ENCODE assay signal across 27 cellular contexts in the genomic region with DNA sequence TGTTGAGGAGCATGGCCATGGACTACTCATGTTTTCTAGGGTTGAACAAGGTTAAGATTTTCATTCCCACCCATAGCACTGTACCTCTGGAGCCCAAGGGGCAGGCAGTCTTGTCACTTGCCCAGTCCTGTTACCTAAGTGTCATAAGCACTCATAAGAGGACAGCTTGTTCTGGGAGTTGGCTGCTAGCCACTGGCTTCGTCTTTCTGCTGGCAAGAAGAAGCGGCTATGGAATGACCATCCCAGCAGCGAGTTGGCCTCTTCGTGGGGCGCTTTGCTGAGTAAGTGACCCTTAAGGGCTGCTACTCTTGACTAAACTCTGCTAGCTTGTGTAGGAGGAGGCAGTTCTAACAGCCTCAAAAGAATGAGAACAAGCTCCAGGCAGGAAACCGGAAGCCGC. TPM values are rescaled to one million over a fixed set of nuclear protein-coding genes. Genes with fewer than 3 reads are reported as not detected.
DNase-seq lines count a peak whose midpoint lies in the region; ATAC-seq, FAIRE-seq and TF ChIP-seq lines count a peak whose summit lies in the region.
"Had no signal": no experiment of that assay in that cellular context is flagged by ENCODE, and none has a peak within 500 bp of the region (broad histone marks: within the 10 kb centered on the region; RNA-seq: fewer than 3 reads in every experiment).

No MANE protein-coding gene starts in this region.

- no peak for DNase-seq in HepG2 (ENCODE audit: low spot score)
- no peak for DNase-seq in right lobe of liver
- DNase-seq in heart right ventricle, result peak; percentile 59 to 65
- no peak for DNase-seq in trophoblast cell
- DNase-seq in NCI-H510A (lab: John Stamatoyannopoulos, UW), result no peak
- no peak for DNase-seq in RWPE1 (ENCODE audit: low spot score)
- DNase-seq in CD8-positive, alpha-beta memory T cell, result no peak
- DNase-seq: activated CD4-positive, alpha-beta memory T cell treated with anti-CD3 and anti-CD28 coated beads, Interleukin-2, amount 10 ng/mL, durations not matched to agents 7 days and 5 days; BE2C; COR-L47; DND-41; immature natural killer cell; Karpas-422; left lung; mucosa of descending colon; NCI-H187; NCI-H526 had no signal

- H3K36me3 Mint-ChIP-seq in CD8-positive, alpha-beta memory T cell, result peaks cover 4 to 87% (median 25%) of the 10 kb centered on the region in 3 donors

- H3K27ac ChIP-seq in HepG2 (ENCODE audit: extremely low read length, insufficient read depth, low read length) (no peak overlapping the region), right lobe of liver (no peak overlapping the region), heart right ventricle (peak overlapping the region in 9 of 10 donors; percentile 17 to 81 (median 55)), trophoblast cell (ENCODE audit: low read depth, low read length) (no peak overlapping the region), RWPE1 (no peak overlapping the region)
- H3K27ac ChIP-seq in CD8-positive, alpha-beta memory T cell (ENCODE audit: low read depth, low read length), result no peak overlapping the region
- H3K27ac ChIP-seq: A549, cardiac muscle cell, hepatocyte, left lung, parathyroid adenoma had no signal

- no peaks in the 10 kb centered on the region for H3K27me3 Mint-ChIP-seq in CD8-positive, alpha-beta memory T cell
- H3K27me3 Mint-ChIP-seq: activated CD4-positive, alpha-beta memory T cell treated with anti-CD3 and anti-CD28 coated beads, Interleukin-2, amount 10 ng/mL, durations not matched to agents 7 days and 5 days had no signal

- WGBS in HepG2 (ENCODE audit: low lambda C conversion rate), result 100% methylated on average over 7 of the region's 7 CpGs
- WGBS in right lobe of liver (ENCODE audit: insufficient coverage, low coverage, low lambda C conversion rate, missing lambda C conversion rate), result 84% methylated on average over 7 of the region's 7 CpGs
- 54 to 58% methylated on average over 7 of the region's 7 CpGs for WGBS in heart right ventricle, 2 donors
- no CpG with 5 or more reads among the region's 7 CpGs for WGBS in trophoblast cell (ENCODE audit: extremely low coverage, insufficient coverage, insufficient read length)

- peaks cover 9 to 16% (median 10%) of the 10 kb centered on the region in 3 donors for H3K4me1 Mint-ChIP-seq in CD8-positive, alpha-beta memory T cell

- H3K4me2 ChIP-seq in HepG2 (ENCODE audit: low read depth, low read length) (no peak overlapping the region), trophoblast cell (ENCODE audit: low read length) (no peak overlapping the region)
- H3K4me2 ChIP-seq: A549, hepatocyte had no signal

- CTCF ChIA-PET in HepG2 (lab: Yijun Ruan, JAX; ENCODE audit: low intra/inter-chr PET ratio, low total read pairs) (no interaction called here), RWPE1 (lab: Yijun Ruan, JAX) (no interaction called here)
- CTCF ChIA-PET in CD8-positive, alpha-beta memory T cell (lab: Charles Lee), result no interaction called here

- H3K4me3 ChIP-seq in HepG2 (replicated peaks in 1 of 3; ENCODE audit: insufficient read depth in 1 of 3, low read depth in 2 of 3, low read length in 3 of 3) (no peak overlapping the region), right lobe of liver (no peak overlapping the region), heart right ventricle (no peak overlapping the region), trophoblast cell (ENCODE audit: low read depth, low read length) (no peak overlapping the region)
- H3K4me3 ChIP-seq in CD8-positive, alpha-beta memory T cell (ENCODE audit: low read length), result no peak overlapping the region
- H3K4me3 ChIP-seq: A549, cardiac muscle cell, GM12878, hepatocyte, left lung, mucosa of descending colon had no signal

- no peak; a peak in 1 of 4 replicates for TF ChIP-seq POLR2A in HepG2 (IDR thresholded peaks at IDR 0.05; ENCODE audit: insufficient read depth in 1 of 2, low read depth in 2 of 2, low read length in 2 of 2)
- TF ChIP-seq POLR2A in right lobe of liver (IDR thresholded peaks at IDR 0.05), result no peak

- H3K9me3 ChIP-seq in HepG2 (ENCODE audit: low read length) (no peaks in the 10 kb centered on the region), right lobe of liver (no peaks in the 10 kb centered on the region), heart right ventricle (no peaks in the 10 kb centered on the region), trophoblast cell (ENCODE audit: insufficient read depth, low read depth, low read length) (no peaks in the 10 kb centered on the region)
- H3K9me3 ChIP-seq in CD8-positive, alpha-beta memory T cell (ENCODE audit: low read length), result no peaks in the 10 kb centered on the region
- H3K9me3 ChIP-seq: A549, BE2C, left lung, mucosa of descending colon had no signal

- H3K14ac ChIP-seq in trophoblast cell (ENCODE audit: low read length), result no peak overlapping the region

- TF ChIP-seq EP300 in HepG2 (IDR thresholded peaks at IDR 0.05; ENCODE audit: low read depth in 2 of 2, low read length in 2 of 2) (no peak), HepG2 (CRISPR knock-in tag; IDR thresholded peaks at IDR 0.05; ENCODE audit: borderline replicate concordance) (no peak)

- H3K4me3 Mint-ChIP-seq in CD8-positive, alpha-beta memory T cell, result no peak overlapping the region
- H3K4me3 Mint-ChIP-seq: activated CD4-positive, alpha-beta memory T cell treated with anti-CD3 and anti-CD28 coated beads, Interleukin-2, amount 10 ng/mL, durations not matched to agents 7 days and 5 days; immature natural killer cell had no signal

- H3K79me2 ChIP-seq in HepG2 (ENCODE audit: insufficient read depth, low read length) (peaks cover 20% of the 10 kb centered on the region), trophoblast cell (ENCODE audit: control insufficient read depth, insufficient read depth, low read length, poor library complexity) (no peaks in the 10 kb centered on the region)

- no peaks in the 10 kb centered on the region for H3K27me3 ChIP-seq in HepG2 (ENCODE audit: control insufficient read depth in 1 of 2, insufficient read depth in 2 of 2, low read length in 2 of 2)
- H3K27me3 ChIP-seq in right lobe of liver, result no peaks in the 10 kb centered on the region
- no peaks in the 10 kb centered on the region for H3K27me3 ChIP-seq in heart right ventricle
- H3K27me3 ChIP-seq in trophoblast cell (ENCODE audit: insufficient read depth, low read length), result no peaks in the 10 kb centered on the region
- no peaks in the 10 kb centered on the region for H3K27me3 ChIP-seq in CD8-positive, alpha-beta memory T cell (ENCODE audit: insufficient read depth, low read length, poor library complexity, severe bottlenecking)
- H3K27me3 ChIP-seq: BE2C, cardiac muscle cell, hepatocyte, left lung had no signal

- H2BK12ac ChIP-seq in trophoblast cell (ENCODE audit: low read length), result no peak overlapping the region

- no peak overlapping the region for H2BK5ac ChIP-seq in trophoblast cell (ENCODE audit: low read depth, low read length, poor library complexity)

- H4K8ac ChIP-seq in trophoblast cell (ENCODE audit: low read depth, low read length), result no peak overlapping the region

- peak overlapping the region in 2 of 8 donors; percentile 22 to 33 for H3K27ac Mint-ChIP-seq in CD8-positive, alpha-beta memory T cell
- H3K27ac Mint-ChIP-seq: activated CD4-positive, alpha-beta memory T cell treated with anti-CD3 and anti-CD28 coated beads, Interleukin-2, amount 10 ng/mL, durations not matched to agents 7 days and 5 days; immature natural killer cell had no signal

- no peak overlapping the region for H4K91ac ChIP-seq in trophoblast cell (ENCODE audit: low read depth, low read length)

- peaks cover 11% of the 10 kb centered on the region for H3K4me1 ChIP-seq in HepG2 (ENCODE audit: insufficient read depth, low read length)
- H3K4me1 ChIP-seq in right lobe of liver, result no peaks in the 10 kb centered on the region
- peaks cover 6 to 37% (median 18%) of the 10 kb centered on the region in 9 donors for H3K4me1 ChIP-seq in heart right ventricle
- H3K4me1 ChIP-seq in trophoblast cell (ENCODE audit: control insufficient read depth in 1 of 2, insufficient read depth in 2 of 2, low read length in 2 of 2), result no peaks in the 10 kb centered on the region
- H3K4me1 ChIP-seq in CD8-positive, alpha-beta memory T cell (ENCODE audit: insufficient read depth, low read length), result no peaks in the 10 kb centered on the region
- H3K4me1 ChIP-seq: A549, BE2C, parathyroid adenoma had no signal

- no peak overlapping the region for H2BK120ac ChIP-seq in trophoblast cell (ENCODE audit: insufficient read depth, low read length, poor library complexity)

- peak overlapping the region; percentile 31 for H4K12ac ChIP-seq in trophoblast cell (ENCODE audit: low read depth, low read length)

- no peak overlapping the region for H3K4ac ChIP-seq in trophoblast cell (ENCODE audit: low read depth, low read length)

- intact Hi-C loops in HepG2 (cut with micrococcal nuclease; ENCODE audit: unreplicated experiment) (no loop called here), right lobe of liver (cut with DNase I) (no loop called here), heart right ventricle (cut with DNase I) (loop anchor here in 1 of 10 donors (2.0 kb wide), 1 partner anchor 30 kb away; no protein-coding TSS in a partner anchor)

- H4K20me1 ChIP-seq in HepG2 (ENCODE audit: insufficient read depth, low read length), result peaks cover 11% of the 10 kb centered on the region; the same call in 1 of the 2 replicates

- TF ChIP-seq CTCF in HepG2 (CRISPR knock-in tag; IDR thresholded peaks at IDR 0.05), result no peak
- TF ChIP-seq CTCF in right lobe of liver (IDR thresholded peaks at IDR 0.05), result no peak
- no peak for TF ChIP-seq CTCF in heart right ventricle (IDR thresholded peaks at IDR 0.05)
- no peak for TF ChIP-seq CTCF in RWPE1 (conservative IDR thresholded peaks at IDR 0.05; ENCODE audit: low read depth)

- H3K36me3 ChIP-seq in HepG2 (replicated peaks in 1 of 2; ENCODE audit: control insufficient read depth in 1 of 2, insufficient read depth in 2 of 2, low read length in 2 of 2) (peaks cover 58 to 97% of the 10 kb centered on the region in 2 experiments), right lobe of liver (peaks cover 14 to 93% (median 35%) of the 10 kb centered on the region in 4 donors), heart right ventricle (peaks cover under 1 to 100% (median 70%) of the 10 kb centered on the region in 9 donors), trophoblast cell (ENCODE audit: control insufficient read depth in 1 of 2, insufficient read depth in 2 of 2, low read length in 2 of 2) (peaks cover 54 to 76% of the 10 kb centered on the region in 2 experiments)
- peaks cover 45% of the 10 kb centered on the region for H3K36me3 ChIP-seq in CD8-positive, alpha-beta memory T cell (ENCODE audit: insufficient read depth, low read length)

- H3K23ac ChIP-seq in trophoblast cell (ENCODE audit: low read length), result no peak overlapping the region

- no peaks in the 10 kb centered on the region for H3K79me1 ChIP-seq in trophoblast cell (ENCODE audit: low read length)

- FAIRE-seq in HepG2 (lab: Jason Lieb, UNC), result no peak
- FAIRE-seq: A549, GM12878, H54, RCC 7860, TTC549 had no signal

- H3K18ac ChIP-seq in trophoblast cell (ENCODE audit: low read length), result no peak overlapping the region

- no peaks in the 10 kb centered on the region for H3K9me3 Mint-ChIP-seq in CD8-positive, alpha-beta memory T cell
- H3K9me3 Mint-ChIP-seq: activated CD4-positive, alpha-beta memory T cell treated with anti-CD3 and anti-CD28 coated beads, Interleukin-2, amount 10 ng/mL, durations not matched to agents 7 days and 5 days; immature natural killer cell had no signal

- BruUV-seq in HepG2 (replicated peaks; lab: Mats Ljungman, UMichigan), result no TSS peak

- in situ Hi-C loops in HepG2 (cut with HindIII; ENCODE audit: extremely low pct_ligation_motif_present, low pct_unique_long_range_greater_than_20kb), result no loop called here

- TF ChIP-seq RAD21 in HepG2 (CRISPR knock-in tag; IDR thresholded peaks at IDR 0.05), result no peak

- ATAC-seq in HepG2 (no peak), right lobe of liver (no peak), heart right ventricle (peak; percentile 30 to 91 (median 87)), GM19467 (IDR thresholded peaks at IDR 0.05; ENCODE audit: unreplicated experiment) (no peak)
- ATAC-seq: A549; activated CD4-positive, CD25-positive, alpha-beta regulatory T cell treated with anti-CD3 and anti-CD28 coated beads, Interleukin-2, amount 50 U/mL, for 24 hours; GM12878; left lung; mucosa of descending colon had no signal

- no peak overlapping the region for H2AK5ac ChIP-seq in trophoblast cell (ENCODE audit: low read length)

- POLR2A ChIA-PET in HepG2 (lab: Yijun Ruan, JAX), result no interaction called here
- POLR2A ChIA-PET in RWPE1 (lab: Yijun Ruan, JAX; ENCODE audit: low non-redundant PET), result no interaction called here
- POLR2A ChIA-PET in CD8-positive, alpha-beta memory T cell (lab: Charles Lee), result no interaction called here

- H3K9ac ChIP-seq in HepG2 (ENCODE audit: insufficient read depth, low read depth, low read length) (no peak overlapping the region), trophoblast cell (ENCODE audit: low read length) (no peak overlapping the region)
- H3K9ac ChIP-seq: parathyroid adenoma had no signal

- no peak overlapping the region for H2AFZ ChIP-seq in HepG2 (ENCODE audit: low read length)
- no peak overlapping the region for H2AFZ ChIP-seq in trophoblast cell (ENCODE audit: insufficient read depth, low read length, poor library complexity)
- H2AFZ ChIP-seq: hepatocyte, parathyroid adenoma had no signal

RNA-seq across cellular contexts. Expression of gene UBFD1, which starts 7.4 kb away (rescaled TPM):
- total RNA-seq in HepG2 (2016; rRNA removed; fragmentation: Illumina TruSeq; extraction: Trizol), result 111 and 142 TPM in 2 replicates
- 27.2 and 33.8 TPM in 2 replicates for total RNA-seq in HepG2 (2016; cell fraction: cytosol; rRNA removed; fragmentation: Illumina TruSeq; extraction: Trizol; ENCODE audit: low read depth)
- total RNA-seq in HepG2 (2016; cell fraction: insoluble cytoplasmic fraction; rRNA removed; fragmentation: Illumina TruSeq; extraction: Trizol), result 112 and 143 TPM in 2 replicates
- total RNA-seq in HepG2 (2016; cell fraction: membrane; rRNA removed; fragmentation: Illumina TruSeq; extraction: Trizol), result 46.0 and 47.2 TPM in 2 replicates
- 80.6 and 99.3 TPM in 2 replicates for total RNA-seq in HepG2 (2016; cell fraction: nucleus; rRNA removed; fragmentation: Illumina TruSeq; extraction: Trizol)
- 97.6 and 100 TPM in 2 replicates for polyA plus RNA-seq in HepG2 (2011; rRNA removed)
- 98.1 and 112 TPM in 2 replicates for polyA plus RNA-seq in HepG2 (2011; cell fraction: cytosol; rRNA removed)
- polyA plus RNA-seq in HepG2 (2011; cell fraction: nucleus; rRNA removed), result 129 and 137 TPM in 2 replicates
- polyA plus RNA-seq in HepG2 (2012), result 83.8 and 88.4 TPM in 2 replicates
- 31.2 and 32.8 TPM in 2 replicates for polyA plus RNA-seq in HepG2 (2016; cell fraction: cytosol; fragmentation: Illumina TruSeq; extraction: Trizol; ENCODE audit: low read depth)
- 119 and 123 TPM in 2 replicates for polyA plus RNA-seq in HepG2 (2016; cell fraction: insoluble cytoplasmic fraction; fragmentation: Illumina TruSeq; extraction: Trizol; ENCODE audit: low read depth)
- 30.0 and 32.3 TPM in 2 replicates for polyA plus RNA-seq in HepG2 (2016; cell fraction: membrane; fragmentation: Illumina TruSeq; extraction: Trizol; ENCODE audit: low read depth)
- 89.9 and 95.2 TPM in 2 replicates for polyA plus RNA-seq in HepG2 (2016; cell fraction: nucleus; fragmentation: Illumina TruSeq; extraction: Trizol; ENCODE audit: insufficient read depth, low read depth)
- polyA minus RNA-seq in HepG2 (2011; rRNA and poly(A)+ RNA removed; ENCODE audit: low replicate concordance), result 49.6 and 117 TPM in 2 replicates
- 61.7 and 68.8 TPM in 2 replicates for polyA minus RNA-seq in HepG2 (2011; cell fraction: cytosol; rRNA and poly(A)+ RNA removed)
- polyA minus RNA-seq in HepG2 (2011; cell fraction: nucleus; rRNA and poly(A)+ RNA removed), result 155 and 167 TPM in 2 replicates
- 10 to 100 TPM; 27.6 to 50.5 (median 37.4) TPM for total RNA-seq in right lobe of liver
- total RNA-seq in heart right ventricle, result 10 to 100 TPM; 40.1 to 77.3 (median 50.7) TPM
- 10 to 100 TPM; 12.4 to 20.6 TPM for polyA plus RNA-seq in heart right ventricle
- 42.7 and 45.0 TPM in 2 replicates for polyA plus RNA-seq in trophoblast cell (2013)
- 10 to 100 TPM; 58.5 to 60.1 TPM for total RNA-seq in CD8-positive, alpha-beta memory T cell
- polyA plus RNA-seq in CD8-positive, alpha-beta memory T cell, result 12.8 TPM

RNA-seq across cellular contexts. Expression of gene EARS2, which starts 7.8 kb away (rescaled TPM):
- total RNA-seq in HepG2 (2016; rRNA removed; fragmentation: Illumina TruSeq; extraction: Trizol), result 80.4 and 84.2 TPM in 2 replicates
- total RNA-seq in HepG2 (2016; cell fraction: cytosol; rRNA removed; fragmentation: Illumina TruSeq; extraction: Trizol; ENCODE audit: low read depth), result 18.1 and 20.7 TPM in 2 replicates
- 79.1 and 84.4 TPM in 2 replicates for total RNA-seq in HepG2 (2016; cell fraction: insoluble cytoplasmic fraction; rRNA removed; fragmentation: Illumina TruSeq; extraction: Trizol)
- 44.8 and 49.7 TPM in 2 replicates for total RNA-seq in HepG2 (2016; cell fraction: membrane; rRNA removed; fragmentation: Illumina TruSeq; extraction: Trizol)
- 64.8 and 79.0 TPM in 2 replicates for total RNA-seq in HepG2 (2016; cell fraction: nucleus; rRNA removed; fragmentation: Illumina TruSeq; extraction: Trizol)
- polyA plus RNA-seq in HepG2 (2011; rRNA removed), result 49.4 and 54.7 TPM in 2 replicates
- 41.5 and 46.7 TPM in 2 replicates for polyA plus RNA-seq in HepG2 (2011; cell fraction: cytosol; rRNA removed)
- polyA plus RNA-seq in HepG2 (2011; cell fraction: nucleus; rRNA removed), result 131 and 162 TPM in 2 replicates
- 27.0 and 35.2 TPM in 2 replicates for polyA plus RNA-seq in HepG2 (2012)
- polyA plus RNA-seq in HepG2 (2016; cell fraction: cytosol; fragmentation: Illumina TruSeq; extraction: Trizol; ENCODE audit: low read depth), result 8.2 and 10.2 TPM in 2 replicates
- 69.7 and 75.5 TPM in 2 replicates for polyA plus RNA-seq in HepG2 (2016; cell fraction: insoluble cytoplasmic fraction; fragmentation: Illumina TruSeq; extraction: Trizol; ENCODE audit: low read depth)
- polyA plus RNA-seq in HepG2 (2016; cell fraction: membrane; fragmentation: Illumina TruSeq; extraction: Trizol; ENCODE audit: low read depth), result 20.9 and 22.2 TPM in 2 replicates
- polyA plus RNA-seq in HepG2 (2016; cell fraction: nucleus; fragmentation: Illumina TruSeq; extraction: Trizol; ENCODE audit: insufficient read depth, low read depth), result 59.4 and 64.9 TPM in 2 replicates
- polyA minus RNA-seq in HepG2 (2011; rRNA and poly(A)+ RNA removed; ENCODE audit: low replicate concordance), result 142 and 329 TPM in 2 replicates
- polyA minus RNA-seq in HepG2 (2011; cell fraction: cytosol; rRNA and poly(A)+ RNA removed), result 36.3 and 43.7 TPM in 2 replicates
- 112 and 117 TPM in 2 replicates for polyA minus RNA-seq in HepG2 (2011; cell fraction: nucleus; rRNA and poly(A)+ RNA removed)
- total RNA-seq in right lobe of liver, result 10 to 100 TPM; 14.9 to 47.7 (median 15.9) TPM
- 10 to 100 TPM; 13.7 to 28.7 (median 21.6) TPM for total RNA-seq in heart right ventricle
- polyA plus RNA-seq in heart right ventricle, result 10 to 100 TPM; 20.9 to 23.2 TPM
- 8.0 and 9.3 TPM in 2 replicates for polyA plus RNA-seq in trophoblast cell (2013)
- 10 to 100 TPM; 26.9 to 28.5 TPM for total RNA-seq in CD8-positive, alpha-beta memory T cell
- 14.1 TPM for polyA plus RNA-seq in CD8-positive, alpha-beta memory T cell

RNA-seq across cellular contexts. Expression of gene NDUFAB1, which starts 31.2 kb away (rescaled TPM):
- total RNA-seq in HepG2 (2016; rRNA removed; fragmentation: Illumina TruSeq; extraction: Trizol) (601 and 760 TPM in 2 replicates), right lobe of liver (10 to 100 TPM; 53.9 to 87.3 (median 63.9) TPM), heart right ventricle (100 to 1,000 TPM; 338 to 592 (median 433) TPM)
- 295 and 299 TPM in 2 replicates for total RNA-seq in HepG2 (2016; cell fraction: cytosol; rRNA removed; fragmentation: Illumina TruSeq; extraction: Trizol; ENCODE audit: low read depth)
- total RNA-seq in HepG2 (2016; cell fraction: insoluble cytoplasmic fraction; rRNA removed; fragmentation: Illumina TruSeq; extraction: Trizol), result 602 and 798 TPM in 2 replicates
- 285 and 300 TPM in 2 replicates for total RNA-seq in HepG2 (2016; cell fraction: membrane; rRNA removed; fragmentation: Illumina TruSeq; extraction: Trizol)
- total RNA-seq in HepG2 (2016; cell fraction: nucleus; rRNA removed; fragmentation: Illumina TruSeq; extraction: Trizol), result 185 and 192 TPM in 2 replicates
- polyA plus RNA-seq in HepG2 (2011; rRNA removed) (192 and 221 TPM in 2 replicates), heart right ventricle (100 to 1,000 TPM; 211 to 422 TPM)
- 288 and 387 TPM in 2 replicates for polyA plus RNA-seq in HepG2 (2011; cell fraction: cytosol; rRNA removed)
- 84.1 and 87.7 TPM in 2 replicates for polyA plus RNA-seq in HepG2 (2011; cell fraction: nucleus; rRNA removed)
- polyA plus RNA-seq in HepG2 (2012), result 224 and 262 TPM in 2 replicates
- polyA plus RNA-seq in HepG2 (2016; cell fraction: cytosol; fragmentation: Illumina TruSeq; extraction: Trizol; ENCODE audit: low read depth), result 233 and 257 TPM in 2 replicates
- polyA plus RNA-seq in HepG2 (2016; cell fraction: insoluble cytoplasmic fraction; fragmentation: Illumina TruSeq; extraction: Trizol; ENCODE audit: low read depth), result 608 and 670 TPM in 2 replicates
- polyA plus RNA-seq in HepG2 (2016; cell fraction: membrane; fragmentation: Illumina TruSeq; extraction: Trizol; ENCODE audit: low read depth), result 191 and 215 TPM in 2 replicates
- 276 and 279 TPM in 2 replicates for polyA plus RNA-seq in HepG2 (2016; cell fraction: nucleus; fragmentation: Illumina TruSeq; extraction: Trizol; ENCODE audit: insufficient read depth, low read depth)
- 41.0 and 74.5 TPM in 2 replicates for polyA minus RNA-seq in HepG2 (2011; rRNA and poly(A)+ RNA removed; ENCODE audit: low replicate concordance)
- polyA minus RNA-seq in HepG2 (2011; cell fraction: cytosol; rRNA and poly(A)+ RNA removed), result 75.4 and 99.6 TPM in 2 replicates
- 33.9 and 41.0 TPM in 2 replicates for polyA minus RNA-seq in HepG2 (2011; cell fraction: nucleus; rRNA and poly(A)+ RNA removed)
- 180 and 185 TPM in 2 replicates for polyA plus RNA-seq in trophoblast cell (2013)
- total RNA-seq in CD8-positive, alpha-beta memory T cell, result 100 to 1,000 TPM; 163 to 167 TPM
- 217 TPM for polyA plus RNA-seq in CD8-positive, alpha-beta memory T cell

RNA-seq across cellular contexts. Expression of gene GGA2, which starts 54.7 kb away (rescaled TPM):
- total RNA-seq in HepG2 (2016; rRNA removed; fragmentation: Illumina TruSeq; extraction: Trizol) (69.8 and 93.1 TPM in 2 replicates), right lobe of liver (10 to 100 TPM; 19.2 to 31.7 (median 27.8) TPM), heart right ventricle (10 to 100 TPM; 32.6 to 52.9 (median 40.6) TPM)
- total RNA-seq in HepG2 (2016; cell fraction: cytosol; rRNA removed; fragmentation: Illumina TruSeq; extraction: Trizol; ENCODE audit: low read depth), result 52.6 and 57.4 TPM in 2 replicates
- total RNA-seq in HepG2 (2016; cell fraction: insoluble cytoplasmic fraction; rRNA removed; fragmentation: Illumina TruSeq; extraction: Trizol), result 76.8 and 80.6 TPM in 2 replicates
- total RNA-seq in HepG2 (2016; cell fraction: membrane; rRNA removed; fragmentation: Illumina TruSeq; extraction: Trizol), result 41.5 and 45.8 TPM in 2 replicates
- total RNA-seq in HepG2 (2016; cell fraction: nucleus; rRNA removed; fragmentation: Illumina TruSeq; extraction: Trizol), result 84.5 and 97.4 TPM in 2 replicates
- polyA plus RNA-seq in HepG2 (2011; rRNA removed) (51.5 and 52.3 TPM in 2 replicates), heart right ventricle (10 to 100 TPM; 12.2 to 21.7 TPM)
- polyA plus RNA-seq in HepG2 (2011; cell fraction: cytosol; rRNA removed), result 25.4 and 28.7 TPM in 2 replicates
- polyA plus RNA-seq in HepG2 (2011; cell fraction: nucleus; rRNA removed), result 184 and 204 TPM in 2 replicates
- polyA plus RNA-seq in HepG2 (2012), result 70.4 and 97.1 TPM in 2 replicates
- polyA plus RNA-seq in HepG2 (2016; cell fraction: cytosol; fragmentation: Illumina TruSeq; extraction: Trizol; ENCODE audit: low read depth), result 4.7 and 5.8 TPM in 2 replicates
- 87.5 and 99.8 TPM in 2 replicates for polyA plus RNA-seq in HepG2 (2016; cell fraction: insoluble cytoplasmic fraction; fragmentation: Illumina TruSeq; extraction: Trizol; ENCODE audit: low read depth)
- 11.1 and 11.7 TPM in 2 replicates for polyA plus RNA-seq in HepG2 (2016; cell fraction: membrane; fragmentation: Illumina TruSeq; extraction: Trizol; ENCODE audit: low read depth)
- polyA plus RNA-seq in HepG2 (2016; cell fraction: nucleus; fragmentation: Illumina TruSeq; extraction: Trizol; ENCODE audit: insufficient read depth, low read depth), result 238 and 249 TPM in 2 replicates
- polyA minus RNA-seq in HepG2 (2011; rRNA and poly(A)+ RNA removed; ENCODE audit: low replicate concordance), result 58.5 and 111 TPM in 2 replicates
- 31.9 and 47.6 TPM in 2 replicates for polyA minus RNA-seq in HepG2 (2011; cell fraction: cytosol; rRNA and poly(A)+ RNA removed)
- polyA minus RNA-seq in HepG2 (2011; cell fraction: nucleus; rRNA and poly(A)+ RNA removed), result 134 and 143 TPM in 2 replicates
- polyA plus RNA-seq in trophoblast cell (2013), result 29.3 and 31.7 TPM in 2 replicates
- total RNA-seq in CD8-positive, alpha-beta memory T cell, result 10 to 100 TPM; 63.5 to 70.1 TPM
- polyA plus RNA-seq in CD8-positive, alpha-beta memory T cell, result 52.3 TPM

Comparison
In these comparisons a context has a peak if more than half of its experiments do, and no peak if none do; other contexts are left out.
1. ATAC-seq: peak in heart right ventricle (8 of 8); none in HepG2 (single experiment), right lobe of liver (0 of 4) and GM19467 (single experiment).
2. DNase-seq: peak in heart right ventricle (2 of 2); none in HepG2 (single experiment), right lobe of liver (0 of 3), trophoblast cell (0 of 2), NCI-H510A (single experiment), RWPE1 (single experiment) and CD8-positive, alpha-beta memory T cell (0 of 5).
3. H3K27ac ChIP-seq: peak in heart right ventricle (9 of 10); none in HepG2 (single experiment), right lobe of liver (0 of 3), trophoblast cell (single experiment), RWPE1 (single experiment) and CD8-positive, alpha-beta memory T cell (single experiment).